Comparison of ENCODE assay signal across 12 cellular contexts in genomic region chr14:63468273-63468672, GRCh38.
DNase-seq lines count a peak whose midpoint lies in the region; ATAC-seq, FAIRE-seq and TF ChIP-seq lines count a peak whose summit lies in the region.
"Had no signal": no experiment of that assay in that cellular context is flagged by ENCODE, and none has a peak within 500 bp of the region (broad histone marks: within the 10 kb centered on the region; RNA-seq: fewer than 3 reads in every experiment).

No MANE protein-coding gene starts in this region.

- H4K8ac ChIP-seq in H9 (replicated peaks; ENCODE audit: insufficient read length, low read depth, low read length) = no peak overlapping the region

- no peaks in the 10 kb centered on the region for H3K27me3 ChIP-seq in GM12878 (replicated peaks in 1 of 2; ENCODE audit: control insufficient read depth in 2 of 2, insufficient read depth in 2 of 2, low read length in 1 of 2)
- no peaks in the 10 kb centered on the region for H3K27me3 ChIP-seq in smooth muscle cell (ENCODE audit: low read depth)
- H3K27me3 ChIP-seq in H9 (ENCODE audit: insufficient read depth, low read length) = no peaks in the 10 kb centered on the region

- no peak for TF ChIP-seq CTCF in GM12878 (IDR thresholded peaks at IDR 0.05 in 2 of 3, conservative IDR thresholded peaks at IDR 0.05 in 1 of 3; ENCODE audit: control insufficient read depth in 2 of 3, extremely low read depth in 1 of 3, insufficient read depth in 1 of 3, low read depth in 3 of 3, low read length in 3 of 3)
- no peak for TF ChIP-seq CTCF in smooth muscle cell (IDR thresholded peaks at IDR 0.05; ENCODE audit: borderline replicate concordance, insufficient read depth, poor library complexity, severe bottlenecking)
- TF ChIP-seq CTCF in H9 (conservative IDR thresholded peaks at IDR 0.05) = no peak
- TF ChIP-seq CTCF in glutamatergic neuron (IDR thresholded peaks at IDR 0.05; ENCODE audit: partially characterized antibody, unreplicated experiment) = no peak

- H2BK120ac ChIP-seq in H9 (ENCODE audit: low read depth, low read length, poor library complexity, severe bottlenecking) = no peak overlapping the region

- no peak overlapping the region for H4K5ac ChIP-seq in H9 (ENCODE audit: insufficient read length, low read depth, low read length)

- H3K79me2 ChIP-seq in GM12878 (ENCODE audit: control insufficient read depth, insufficient read depth, low read length) (peaks cover 72% of the 10 kb centered on the region), smooth muscle cell (ENCODE audit: low read depth) (peaks cover 96% of the 10 kb centered on the region), H9 (ENCODE audit: insufficient read depth, low read length) (peaks cover 11% of the 10 kb centered on the region; the same call in 1 of the 2 replicates)

- H3K36me3 Mint-ChIP-seq in activated T-cell treated with anti-CD3 and anti-CD28 coated beads, Interleukin-2, amount 50 U/mL, for 72 hours (ENCODE audit: insufficient read depth in 2 of 2) = peaks cover 0 to 2% of the 10 kb centered on the region in 2 donors
- H3K36me3 Mint-ChIP-seq in H9 (ENCODE audit: insufficient read depth in 1 of 3, low read depth in 3 of 3) = peaks cover 5% of the 10 kb centered on the region in 3 experiments; a peak in 6 of 7 replicates
- H3K36me3 Mint-ChIP-seq in glutamatergic neuron (ENCODE audit: unreplicated experiment) = no peaks in the 10 kb centered on the region

- no peak overlapping the region for H3K14ac ChIP-seq in H9 (ENCODE audit: insufficient read depth, low read length)

- H2AK5ac ChIP-seq in H9 (ENCODE audit: insufficient read length, low read length) = no peak overlapping the region

- TF ChIP-seq EP300 in GM12878 (IDR thresholded peaks at IDR 0.05; ENCODE audit: borderline replicate concordance in 1 of 2, control insufficient read depth in 1 of 2, low read depth in 2 of 2, low read length in 2 of 2) = peak in 1 of 2 experiments; percentile 45; a peak in 1 of 4 replicates

- no peak for DNase-seq in activated T-cell treated with anti-CD3 and anti-CD28 coated beads, Interleukin-2, amount 50 U/mL, for 72 hours
- DNase-seq in activated T-cell treated with anti-CD3 and anti-CD28 coated beads for 4 hours (no peak), HPDE6-E6E7 (ENCODE audit: extremely low spot score) (peak; percentile 54), GM12878 (ENCODE audit: low read depth, low spot score) (peak; percentile 35), smooth muscle cell (lab: John Stamatoyannopoulos, UW; ENCODE audit: unreplicated experiment) (no peak), H9 (no peak), glutamatergic neuron (no peak)
- DNase-seq: activated naive CD4-positive, alpha-beta T cell; naive thymus-derived CD4-positive, alpha-beta T cell; retina; stimulated activated CD4-positive, alpha-beta T cell treated with anti-CD3 and anti-CD28 coated beads, Interleukin-1b, Interleukin-23, amount 100 ng/mL, for 48 hours had no signal

- peak overlapping the region in 1 of 2 donors; percentile 3 for H3K4me3 Mint-ChIP-seq in activated T-cell treated with anti-CD3 and anti-CD28 coated beads, Interleukin-2, amount 50 U/mL, for 72 hours
- no peak overlapping the region for H3K4me3 Mint-ChIP-seq in H9
- H3K4me3 Mint-ChIP-seq in glutamatergic neuron (ENCODE audit: unreplicated experiment) = no peak overlapping the region

- H3K4me2 ChIP-seq in GM12878 (ENCODE audit: control insufficient read depth, insufficient read depth) (no peak overlapping the region), smooth muscle cell (no peak overlapping the region), H9 (ENCODE audit: insufficient read depth, insufficient read length, low read length) (no peak overlapping the region)

- H2AFZ ChIP-seq in GM12878 (ENCODE audit: control insufficient read depth, low read depth, low read length) (no peak overlapping the region), smooth muscle cell (ENCODE audit: low read depth) (no peak overlapping the region), H9 (ENCODE audit: low read length) (no peak overlapping the region)

- no peaks in the 10 kb centered on the region for H3F3A ChIP-seq in smooth muscle cell (ENCODE audit: low read depth)

- no peak overlapping the region for H4K91ac ChIP-seq in H9 (ENCODE audit: insufficient read length, low read depth, low read length)

- no peak for TF ChIP-seq RAD21 in GM12878 (IDR thresholded peaks at IDR 0.05; ENCODE audit: insufficient read depth, low read depth, low read length)

- no peak overlapping the region for H3K27ac Mint-ChIP-seq in activated T-cell treated with anti-CD3 and anti-CD28 coated beads, Interleukin-2, amount 50 U/mL, for 72 hours
- H3K27ac Mint-ChIP-seq in H9 (no peak overlapping the region), glutamatergic neuron (ENCODE audit: unreplicated experiment) (no peak overlapping the region)

- no peaks in the 10 kb centered on the region for H3K23me2 ChIP-seq in H9 (ENCODE audit: insufficient read length, low read depth, low read length, poor library complexity, severe bottlenecking)

- no peaks in the 10 kb centered on the region; the same call in 1 of the 2 replicates for H4K20me1 ChIP-seq in GM12878 (ENCODE audit: control insufficient read depth, insufficient read depth)
- peaks cover 91% of the 10 kb centered on the region for H4K20me1 ChIP-seq in smooth muscle cell (ENCODE audit: low read depth)
- H4K20me1 ChIP-seq in H9 (ENCODE audit: control insufficient read depth, insufficient read depth, insufficient read length) = no peaks in the 10 kb centered on the region

- WGBS in GM12878 (ENCODE audit: insufficient coverage, insufficient replicate concordance, low lambda C conversion rate, missing lambda C conversion rate) = 5% methylated on average over 1 of the region's 1 CpG
- WGBS in smooth muscle cell (ENCODE audit: low lambda C conversion rate) = 30% methylated on average over 1 of the region's 1 CpG
- no CpG with 5 or more reads among the region's 1 CpG for WGBS in H9 (ENCODE audit: extremely low coverage, insufficient read length, low lambda C conversion rate)

- H3K18ac ChIP-seq in H9 (ENCODE audit: insufficient read length, low read depth, low read length) = no peak overlapping the region

- no peak overlapping the region for H3K23ac ChIP-seq in H9 (ENCODE audit: insufficient read length, low read depth, low read length)

- no peak for TF ChIP-seq POLR2A in GM12878 (IDR thresholded peaks at IDR 0.05; ENCODE audit: low read depth, low read length)

- peak; percentile 59 to 66 for ATAC-seq in activated T-cell treated with anti-CD3 and anti-CD28 coated beads, Interleukin-2, amount 50 U/mL, for 72 hours (replicated peaks in 1 of 2)
- ATAC-seq in GM12878 (peak; percentile 61), HG02798 (IDR thresholded peaks at IDR 0.05; ENCODE audit: poor library complexity, unreplicated experiment) (no peak)
- ATAC-seq: naive thymus-derived CD4-positive, alpha-beta T cell had no signal

- intact Hi-C loops in GM12878 (cut with micrococcal nuclease; ENCODE audit: unreplicated experiment) = no loop called here

- H3K4me3 ChIP-seq in GM12878 (no peak overlapping the region), smooth muscle cell (no peak overlapping the region)

- no peak overlapping the region for H2BK5ac ChIP-seq in H9 (ENCODE audit: insufficient read length, low read length)

- H3K9me3 ChIP-seq in GM12878 (replicated peaks; ENCODE audit: control insufficient read depth, insufficient read depth, low read length) (no peaks in the 10 kb centered on the region), smooth muscle cell (replicated peaks; ENCODE audit: low read depth) (no peaks in the 10 kb centered on the region), H9 (ENCODE audit: control insufficient read depth, low read depth, low read length) (no peaks in the 10 kb centered on the region)

- no peaks in the 10 kb centered on the region for H3K27me3 Mint-ChIP-seq in activated T-cell treated with anti-CD3 and anti-CD28 coated beads, Interleukin-2, amount 50 U/mL, for 72 hours (ENCODE audit: low read depth)
- H3K27me3 Mint-ChIP-seq in H9 (ENCODE audit: low read depth) (no peaks in the 10 kb centered on the region), glutamatergic neuron (ENCODE audit: unreplicated experiment) (no peaks in the 10 kb centered on the region)
- H3K27me3 Mint-ChIP-seq: naive thymus-derived CD4-positive, alpha-beta T cell had no signal

- H2BK15ac ChIP-seq in H9 (ENCODE audit: low read depth, low read length) = no peak overlapping the region

- no peak for FAIRE-seq in GM12878 (lab: Jason Lieb, UNC)

- POLR2A ChIA-PET in GM12878 (lab: Charles Lee) = interaction anchor here (0.5 to 1.8 kb wide), 7 partner anchors 9 to 30 kb away, joined by 3 to 6 read pairs (median 5); no protein-coding TSS in a partner anchor

- H2BK20ac ChIP-seq in H9 (ENCODE audit: low read depth, low read length, poor library complexity, severe bottlenecking) = no peak overlapping the region

- SMC1A ChIA-PET in GM12878 (lab: Charles Lee; ENCODE audit: uncharacterized antibody, unreplicated experiment) = interaction anchor here (0.7 to 3.9 kb wide), 12 partner anchors 10 to 76 kb away, joined by 3 to 36 read pairs (median 6); partner anchors contain the start of gene PPP2R5E

- in situ Hi-C loops in GM12878 (cut with MboI) = no loop called here

- no peak overlapping the region for H2BK12ac ChIP-seq in H9 (ENCODE audit: insufficient read length, low read depth, low read length)

- no TSS peak for BruUV-seq in GM12878 (replicated peaks; lab: Mats Ljungman, UMichigan)

- H3K4me1 ChIP-seq in GM12878 (ENCODE audit: control insufficient read depth, insufficient read depth, low read length) (peaks cover 22% of the 10 kb centered on the region), smooth muscle cell (ENCODE audit: low read depth) (peaks cover 7% of the 10 kb centered on the region), H9 (ENCODE audit: insufficient read depth, low read length) (peaks cover 6% of the 10 kb centered on the region)

- RAD21 ChIA-PET in GM12878 (lab: Charles Lee; ENCODE audit: unreplicated experiment) = interaction anchor here (0.8 to 3.4 kb wide), 9 partner anchors 10 to 79 kb away, joined by 3 to 23 read pairs (median 4); partner anchors contain the start of gene PPP2R5E

- H3K56ac ChIP-seq in H9 (ENCODE audit: insufficient read length, low read depth, low read length) = no peak overlapping the region

- H3K4ac ChIP-seq in H9 (ENCODE audit: low read depth, low read length) = no peak overlapping the region

- no peak overlapping the region for H3K9ac ChIP-seq in GM12878 (ENCODE audit: control insufficient read depth, insufficient read depth, low read length)
- H3K9ac ChIP-seq in smooth muscle cell (ENCODE audit: low read depth) = no peak overlapping the region
- H3K9ac ChIP-seq in H9 (ENCODE audit: extremely low read depth, insufficient read length, low read length) = no peak overlapping the region

- H3K79me1 ChIP-seq in H9 (ENCODE audit: insufficient read depth, low read depth, low read length, poor library complexity, severe bottlenecking) = no peaks in the 10 kb centered on the region

- H3K27ac ChIP-seq in GM12878 (ENCODE audit: control insufficient read depth, insufficient read depth) = 0 out of 2 replicates have a peak overlapping the region, but pooled peaks have one; percentile 13
- peak overlapping the region; percentile 44 for H3K27ac ChIP-seq in smooth muscle cell (ENCODE audit: low read depth)
- no peak overlapping the region for H3K27ac ChIP-seq in H9 (ENCODE audit: insufficient read length, low read depth, low read length)

- peaks cover 0 to 3% of the 10 kb centered on the region in 2 experiments; a peak in 2 of 4 replicates for H3K36me3 ChIP-seq in GM12878 (ENCODE audit: control insufficient read depth in 2 of 2, insufficient read depth in 2 of 2, low read length in 1 of 2)
- no peaks in the 10 kb centered on the region for H3K36me3 ChIP-seq in smooth muscle cell (ENCODE audit: low read depth)

- CTCF ChIA-PET in GM12878 (lab: Yijun Ruan, JAX) = interaction anchor here (0.5 to 1.7 kb wide), 6 partner anchors 9 to 148 kb away, joined by 3 to 4 read pairs (median 3); no protein-coding TSS in a partner anchor

- peaks cover 44% of the 10 kb centered on the region for H3K4me1 Mint-ChIP-seq in activated T-cell treated with anti-CD3 and anti-CD28 coated beads, Interleukin-2, amount 50 U/mL, for 72 hours (ENCODE audit: low read depth)
- peaks cover 4 to 16% of the 10 kb centered on the region in 2 experiments for H3K4me1 Mint-ChIP-seq in H9
- H3K4me1 Mint-ChIP-seq in glutamatergic neuron (ENCODE audit: low read depth, unreplicated experiment) = peaks cover 9% of the 10 kb centered on the region

- no peaks in the 10 kb centered on the region for H3K9me3 Mint-ChIP-seq in activated T-cell treated with anti-CD3 and anti-CD28 coated beads, Interleukin-2, amount 50 U/mL, for 72 hours
- H3K9me3 Mint-ChIP-seq in H9 (no peaks in the 10 kb centered on the region), glutamatergic neuron (ENCODE audit: unreplicated experiment) (peaks cover 3% of the 10 kb centered on the region)
- H3K9me3 Mint-ChIP-seq: naive thymus-derived CD4-positive, alpha-beta T cell had no signal

- no peak overlapping the region for H3T11ph ChIP-seq in H9 (ENCODE audit: low read length)

Comparison
In these comparisons a context has a peak if more than half of its experiments do, and no peak if none do; other contexts are left out.
1. DNase-seq: peak in HPDE6-E6E7 (single experiment) and GM12878 (single experiment); none in activated T-cell treated with anti-CD3 and anti-CD28 coated beads, Interleukin-2, amount 50 U/mL, for 72 hours (0 of 2), activated T-cell treated with anti-CD3 and anti-CD28 coated beads for 4 hours (single experiment), smooth muscle cell (single experiment), H9 (single experiment) and glutamatergic neuron (single experiment).